1 cellular context compared by ENCODE assay signal in the genomic region with DNA sequence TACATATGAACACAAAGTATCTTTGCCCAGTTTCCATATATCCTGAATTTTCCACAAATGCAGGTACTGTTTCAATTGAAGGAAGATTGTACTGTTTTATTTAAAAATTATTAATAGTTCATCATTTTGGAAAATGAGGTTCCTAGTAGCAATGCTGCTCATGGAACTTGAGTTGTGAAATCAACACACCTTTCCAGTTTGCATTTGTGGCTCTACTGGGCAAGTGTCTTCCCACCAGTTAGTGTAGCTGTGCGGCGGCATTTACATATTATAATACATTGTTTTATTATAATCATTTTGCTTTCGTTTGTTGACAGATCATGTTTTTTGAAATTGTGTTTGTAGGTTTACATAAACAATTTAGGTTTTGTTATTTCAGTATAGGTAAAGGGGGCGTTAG.
TF ChIP-seq lines count a peak whose summit lies in the region.

No MANE protein-coding gene starts in this region.

TF ChIP-seq in SK-N-SH treated with all-trans-retinoic acid at 6 μM for 48 hours, 23 proteins besides CTCF, POLR2A, EP300 and RAD21 (continued from another document):
- TF ChIP-seq, protein P1, sequence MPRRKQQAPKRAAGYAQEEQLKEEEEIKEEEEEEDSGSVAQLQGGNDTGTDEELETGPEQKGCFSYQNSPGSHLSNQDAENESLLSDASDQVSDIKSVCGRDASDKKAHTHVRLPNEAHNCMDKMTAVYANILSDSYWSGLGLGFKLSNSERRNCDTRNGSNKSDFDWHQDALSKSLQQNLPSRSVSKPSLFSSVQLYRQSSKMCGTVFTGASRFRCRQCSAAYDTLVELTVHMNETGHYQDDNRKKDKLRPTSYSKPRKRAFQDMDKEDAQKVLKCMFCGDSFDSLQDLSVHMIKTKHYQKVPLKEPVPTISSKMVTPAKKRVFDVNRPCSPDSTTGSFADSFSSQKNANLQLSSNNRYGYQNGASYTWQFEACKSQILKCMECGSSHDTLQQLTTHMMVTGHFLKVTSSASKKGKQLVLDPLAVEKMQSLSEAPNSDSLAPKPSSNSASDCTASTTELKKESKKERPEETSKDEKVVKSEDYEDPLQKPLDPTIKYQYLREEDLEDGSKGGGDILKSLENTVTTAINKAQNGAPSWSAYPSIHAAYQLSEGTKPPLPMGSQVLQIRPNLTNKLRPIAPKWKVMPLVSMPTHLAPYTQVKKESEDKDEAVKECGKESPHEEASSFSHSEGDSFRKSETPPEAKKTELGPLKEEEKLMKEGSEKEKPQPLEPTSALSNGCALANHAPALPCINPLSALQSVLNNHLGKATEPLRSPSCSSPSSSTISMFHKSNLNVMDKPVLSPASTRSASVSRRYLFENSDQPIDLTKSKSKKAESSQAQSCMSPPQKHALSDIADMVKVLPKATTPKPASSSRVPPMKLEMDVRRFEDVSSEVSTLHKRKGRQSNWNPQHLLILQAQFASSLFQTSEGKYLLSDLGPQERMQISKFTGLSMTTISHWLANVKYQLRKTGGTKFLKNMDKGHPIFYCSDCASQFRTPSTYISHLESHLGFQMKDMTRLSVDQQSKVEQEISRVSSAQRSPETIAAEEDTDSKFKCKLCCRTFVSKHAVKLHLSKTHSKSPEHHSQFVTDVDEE (CRISPR knock-in tag; IDR thresholded peaks at IDR 0.05): no peak
- no peak for TF ChIP-seq BACH2 (CRISPR knock-in tag; IDR thresholded peaks at IDR 0.05; ENCODE audit: borderline replicate concordance)
- TF ChIP-seq TCF4 (CRISPR knock-in tag; IDR thresholded peaks at IDR 0.05; ENCODE audit: borderline replicate concordance): no peak
- TF ChIP-seq, protein P2, sequence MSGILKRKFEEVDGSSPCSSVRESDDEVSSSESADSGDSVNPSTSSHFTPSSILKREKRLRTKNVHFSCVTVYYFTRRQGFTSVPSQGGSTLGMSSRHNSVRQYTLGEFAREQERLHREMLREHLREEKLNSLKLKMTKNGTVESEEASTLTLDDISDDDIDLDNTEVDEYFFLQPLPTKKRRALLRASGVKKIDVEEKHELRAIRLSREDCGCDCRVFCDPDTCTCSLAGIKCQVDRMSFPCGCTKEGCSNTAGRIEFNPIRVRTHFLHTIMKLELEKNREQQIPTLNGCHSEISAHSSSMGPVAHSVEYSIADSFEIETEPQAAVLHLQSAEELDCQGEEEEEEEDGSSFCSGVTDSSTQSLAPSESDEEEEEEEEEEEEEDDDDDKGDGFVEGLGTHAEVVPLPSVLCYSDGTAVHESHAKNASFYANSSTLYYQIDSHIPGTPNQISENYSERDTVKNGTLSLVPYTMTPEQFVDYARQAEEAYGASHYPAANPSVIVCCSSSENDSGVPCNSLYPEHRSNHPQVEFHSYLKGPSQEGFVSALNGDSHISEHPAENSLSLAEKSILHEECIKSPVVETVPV (CRISPR knock-in tag; IDR thresholded peaks at IDR 0.05): no peak
- TF ChIP-seq OSR1 (CRISPR knock-in tag; IDR thresholded peaks at IDR 0.05): no peak
- no peak for TF ChIP-seq ZFP30 (CRISPR knock-in tag; IDR thresholded peaks at IDR 0.05)
- TF ChIP-seq ESRRG (CRISPR knock-in tag; IDR thresholded peaks at IDR 0.05): no peak
- TF ChIP-seq PPARA (CRISPR knock-in tag; IDR thresholded peaks at IDR 0.05; ENCODE audit: borderline replicate concordance): no peak
- no peak for TF ChIP-seq ZNF8 (CRISPR knock-in tag; IDR thresholded peaks at IDR 0.05)
- TF ChIP-seq, protein P3, sequence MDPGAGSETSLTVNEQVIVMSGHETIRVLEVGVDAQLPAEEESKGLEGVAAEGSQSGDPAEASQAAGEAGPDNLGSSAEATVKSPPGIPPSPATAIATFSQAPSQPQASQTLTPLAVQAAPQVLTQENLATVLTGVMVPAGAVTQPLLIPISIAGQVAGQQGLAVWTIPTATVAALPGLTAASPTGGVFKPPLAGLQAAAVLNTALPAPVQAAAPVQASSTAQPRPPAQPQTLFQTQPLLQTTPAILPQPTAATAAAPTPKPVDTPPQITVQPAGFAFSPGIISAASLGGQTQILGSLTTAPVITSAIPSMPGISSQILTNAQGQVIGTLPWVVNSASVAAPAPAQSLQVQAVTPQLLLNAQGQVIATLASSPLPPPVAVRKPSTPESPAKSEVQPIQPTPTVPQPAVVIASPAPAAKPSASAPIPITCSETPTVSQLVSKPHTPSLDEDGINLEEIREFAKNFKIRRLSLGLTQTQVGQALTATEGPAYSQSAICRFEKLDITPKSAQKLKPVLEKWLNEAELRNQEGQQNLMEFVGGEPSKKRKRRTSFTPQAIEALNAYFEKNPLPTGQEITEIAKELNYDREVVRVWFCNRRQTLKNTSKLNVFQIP (CRISPR knock-in tag; IDR thresholded peaks at IDR 0.05; ENCODE audit: borderline replicate concordance, low read depth): no peak
